18 cellular contexts compared by ENCODE assay signal in genomic region chr2:36982467-36982866, GRCh38. TPM values are rescaled to one million over a fixed set of nuclear protein-coding genes. Genes with fewer than 3 reads are reported as not detected.
DNase-seq lines count a peak whose midpoint lies in the region; ATAC-seq, FAIRE-seq and TF ChIP-seq lines count a peak whose summit lies in the region.
"Had no signal": no experiment of that assay in that cellular context is flagged by ENCODE, and none has a peak within 500 bp of the region (broad histone marks: within the 10 kb centered on the region; RNA-seq: fewer than 3 reads in every experiment).

No MANE protein-coding gene starts in this region.

- no peaks in the 10 kb centered on the region for H3K4me1 Mint-ChIP-seq in mesothelial cell of epicardium
- H3K4me1 Mint-ChIP-seq: B cell, H9 had no signal

- no peak for TF ChIP-seq RAD21 in A549 (conservative IDR thresholded peaks at IDR 0.05 in 1 of 2, IDR thresholded peaks at IDR 0.05 in 1 of 2)
- no peak for TF ChIP-seq RAD21 in SK-N-SH (IDR thresholded peaks at IDR 0.05; ENCODE audit: low read length)

- H3F3A ChIP-seq in SK-N-SH (replicated peaks; ENCODE audit: insufficient read depth): peaks cover 3% of the 10 kb centered on the region

- H3K27ac Mint-ChIP-seq in mesothelial cell of epicardium: peak overlapping the region; percentile 34
- H3K27ac Mint-ChIP-seq: B cell; CD4-positive, alpha-beta T cell had no signal

- H3K9me3 ChIP-seq in A549 (no peaks in the 10 kb centered on the region), SK-N-SH (no peaks in the 10 kb centered on the region), A673 (ENCODE audit: low read depth, low read length, poor library complexity, severe bottlenecking) (no peaks in the 10 kb centered on the region)

- H3K4me1 ChIP-seq in A549 (no peaks in the 10 kb centered on the region), SK-N-SH (ENCODE audit: control insufficient read depth in 1 of 2, insufficient read depth in 2 of 2, low read depth in 1 of 2, low read length in 1 of 2) (no peaks in the 10 kb centered on the region), A673 (ENCODE audit: insufficient read depth, low read length, poor library complexity, severe bottlenecking) (no peaks in the 10 kb centered on the region)

- no peaks in the 10 kb centered on the region for H3K79me2 ChIP-seq in SK-N-SH (ENCODE audit: insufficient read depth)

- H3K9ac ChIP-seq in SK-N-SH: no peak overlapping the region

- CTCF ChIA-PET in A549 (lab: Yijun Ruan, JAX): interaction anchor here (0.6 to 1.4 kb wide), 2 partner anchors 13 to 993 kb away, joined by 3 read pairs; no protein-coding TSS in a partner anchor
- CTCF ChIA-PET in SK-N-SH (lab: Yijun Ruan, JAX): interaction anchor here (0.8 to 1.5 kb wide), 4 partner anchors 10 to 185 kb away, joined by 3 to 5 read pairs (median 4); no protein-coding TSS in a partner anchor
- CTCF ChIA-PET in A673 (lab: Charles Lee): no interaction called here

- BruUV-seq in A673 (replicated peaks; lab: Mats Ljungman, UMichigan): no TSS peak

- H3K4me3 ChIP-seq in A549 (no peak overlapping the region), SK-N-SH (ENCODE audit: low read depth in 2 of 2, low read length in 1 of 2) (no peak overlapping the region), A673 (ENCODE audit: low read depth, low read length, poor library complexity, severe bottlenecking) (no peak overlapping the region)

- no peak for DNase-seq in A549 (ENCODE audit: low read depth in 1 of 2, low spot score in 1 of 2)
- peak; percentile 47 for DNase-seq in SK-N-SH
- DNase-seq in dermis blood vessel endothelial cell: peak; percentile 4
- DNase-seq in mesothelial cell of epicardium (ENCODE audit: low spot score in 2 of 2, unreplicated experiment in 2 of 2): no peak
- DNase-seq in DMS53 (lab: John Stamatoyannopoulos, UW): no peak
- no peak for DNase-seq in A673 (ENCODE audit: low spot score)
- DNase-seq: 8988T; C1 segment of cervical spinal cord; Calu3; CD4-positive, alpha-beta T cell; DMS 273 treated with DMSO at 0.1 percent for 48 hours; DMS79; EL; GOT3; H9 had no signal

- intact Hi-C loops in A673 (cut with micrococcal nuclease; ENCODE audit: unreplicated experiment): no loop called here

- TF ChIP-seq POLR2A in A549 (IDR thresholded peaks at IDR 0.05; ENCODE audit: low read length): no peak

- no peaks in the 10 kb centered on the region for H3K27me3 ChIP-seq in SK-N-SH (ENCODE audit: insufficient read depth)
- H3K27me3 ChIP-seq in A673 (replicated peaks; ENCODE audit: insufficient read depth, low read depth, low read length, poor library complexity): no peaks in the 10 kb centered on the region

- H3K4me3 Mint-ChIP-seq in mesothelial cell of epicardium: no peak overlapping the region
- H3K4me3 Mint-ChIP-seq: B cell; CD4-positive, alpha-beta T cell; H9 had no signal

- no peaks in the 10 kb centered on the region for H3K9me2 ChIP-seq in SK-N-SH

- POLR2A ChIA-PET in A549 (lab: Yijun Ruan, JAX) (interaction anchor here (0.6 to 0.7 kb wide), 2 partner anchors 11 to 16 kb away, joined by 3 to 6 read pairs; partner anchors contain the start of gene STRN), SK-N-SH (lab: Yijun Ruan, JAX) (no interaction called here), A673 (lab: Charles Lee; ENCODE audit: low non-redundant PET) (no interaction called here)

- peaks cover 7% of the 10 kb centered on the region for H3K9me3 Mint-ChIP-seq in mesothelial cell of epicardium
- H3K9me3 Mint-ChIP-seq: CD4-positive, alpha-beta T cell had no signal

- no peak overlapping the region for H2AFZ ChIP-seq in SK-N-SH (ENCODE audit: low read depth)

- TF ChIP-seq EP300 in A549 (IDR thresholded peaks at IDR 0.05) (no peak), SK-N-SH (IDR thresholded peaks at IDR 0.05; ENCODE audit: borderline replicate concordance in 1 of 2, low read depth in 1 of 2, low read length in 1 of 2) (no peak)

- FAIRE-seq in A549 (lab: Jason Lieb, UNC): peak; percentile 61
- FAIRE-seq: GM12892 had no signal

- WGBS in A549 (ENCODE audit: missing lambda C conversion rate): 86% methylated on average over 3 of the region's 3 CpGs
- 76% methylated on average over 3 of the region's 3 CpGs for WGBS in SK-N-SH (ENCODE audit: low lambda C conversion rate)

- H3K36me3 ChIP-seq in SK-N-SH (replicated peaks in 1 of 2; ENCODE audit: control insufficient read depth in 1 of 2, insufficient read depth in 2 of 2, low read length in 1 of 2) (peaks cover 8 to 42% of the 10 kb centered on the region in 2 experiments), A673 (ENCODE audit: insufficient read depth, low read length, poor library complexity, severe bottlenecking) (no peaks in the 10 kb centered on the region)

- peaks cover 16% of the 10 kb centered on the region for H3K36me3 Mint-ChIP-seq in mesothelial cell of epicardium

- H4K20me1 ChIP-seq in SK-N-SH (ENCODE audit: insufficient read depth): no peaks in the 10 kb centered on the region

- H3K4me2 ChIP-seq in A549: no peak overlapping the region
- H3K4me2 ChIP-seq in SK-N-SH: no peak overlapping the region

- TF ChIP-seq CTCF in A549 (IDR thresholded peaks at IDR 0.05) (no peak), SK-N-SH (IDR thresholded peaks at IDR 0.05) (no peak), mesothelial cell of epicardium (IDR thresholded peaks at IDR 0.05; ENCODE audit: unreplicated experiment) (no peak), A673 (conservative IDR thresholded peaks at IDR 0.05; ENCODE audit: low read depth, low read length) (no peak)

- no peaks in the 10 kb centered on the region for H3K27me3 Mint-ChIP-seq in mesothelial cell of epicardium (ENCODE audit: low read depth)
- H3K27me3 Mint-ChIP-seq: B cell; CD4-positive, alpha-beta T cell had no signal

- H3K27ac ChIP-seq in A549: no peak overlapping the region
- H3K27ac ChIP-seq in SK-N-SH (ENCODE audit: low read depth in 2 of 2, low read length in 1 of 2): no peak overlapping the region
- H3K27ac ChIP-seq in A673 (ENCODE audit: low read depth, low read length, poor library complexity, severe bottlenecking): no peak overlapping the region

- ATAC-seq in A549 (no peak), GM21390 (IDR thresholded peaks at IDR 0.05; ENCODE audit: unreplicated experiment) (no peak)

TF ChIP-seq in A549, 52 proteins besides CTCF, POLR2A, EP300 and RAD21:
- TF ChIP-seq HEYL (CRISPR knock-in tag; IDR thresholded peaks at IDR 0.05) (no peak), HOXB13 (CRISPR knock-in tag; IDR thresholded peaks at IDR 0.05; ENCODE audit: low read depth) (no peak), HDAC2 (IDR thresholded peaks at IDR 0.05) (no peak), ATOH8 (CRISPR knock-in tag; IDR thresholded peaks at IDR 0.05; ENCODE audit: low read depth) (no peak), TP53 (CRISPR knock-in tag; IDR thresholded peaks at IDR 0.05) (no peak), KDM1A (IDR thresholded peaks at IDR 0.05; ENCODE audit: low read depth) (no peak)

TF ChIP-seq in SK-N-SH, 30 proteins besides CTCF, POLR2A, EP300 and RAD21:
- peak; percentile 40; the same call in 1 of the 2 replicates for TF ChIP-seq GATA2 (CRISPR knock-in tag; IDR thresholded peaks at IDR 0.05)
- TF ChIP-seq RCOR1 (IDR thresholded peaks at IDR 0.05; ENCODE audit: low read length): no peak

RNA-seq across cellular contexts. Expression of gene STRN, which starts 16.1 kb away (rescaled TPM):
- polyA plus RNA-seq in A549 (2011; rRNA removed) (31.8 and 36.0 TPM in 2 replicates), A549 (2017; fragmentation: RNase III; extraction: RNeasy Plus Mini Kit Qiagen cat#74134 plus additional on column Dnase treatment) (13.1 to 13.9 TPM (median 13.2 TPM) in 3 replicates), SK-N-SH (2012; rRNA removed) (4.8 and 5.8 TPM in 2 replicates)
- 6.3 and 7.4 TPM in 2 replicates for polyA plus RNA-seq in A549 (2012; cell fraction: cytosol; rRNA removed)
- polyA plus RNA-seq in A549 (2012; cell fraction: nucleus; rRNA removed): 4.0 and 4.1 TPM in 2 replicates
- 34.3 and 34.9 TPM in 2 replicates for polyA minus RNA-seq in A549 (2011; rRNA and poly(A)+ RNA removed)
- 6.1 TPM in 2 replicates for polyA plus RNA-seq in SK-N-SH (2012; cell fraction: cytosol; rRNA removed)
- 3.6 and 7.6 TPM in 2 replicates for polyA plus RNA-seq in SK-N-SH (2012; cell fraction: nucleus; rRNA removed)
- total RNA-seq in dermis blood vessel endothelial cell (24.7 and 52.0 TPM in 2 replicates), mesothelial cell of epicardium (24.9 to 26.6 TPM (median 25.7 TPM) in 3 replicates), A673 (2021) (36.1 TPM in 2 replicates)

Comparison
In these comparisons a context has a peak if more than half of its experiments do, and no peak if none do; other contexts are left out.
1. DNase-seq: peak in SK-N-SH (single experiment) and dermis blood vessel endothelial cell (single experiment); none in A549 (0 of 2), mesothelial cell of epicardium (0 of 2), DMS53 (single experiment) and A673 (single experiment).